9 cellular contexts compared by ENCODE assay signal in the genomic region with DNA sequence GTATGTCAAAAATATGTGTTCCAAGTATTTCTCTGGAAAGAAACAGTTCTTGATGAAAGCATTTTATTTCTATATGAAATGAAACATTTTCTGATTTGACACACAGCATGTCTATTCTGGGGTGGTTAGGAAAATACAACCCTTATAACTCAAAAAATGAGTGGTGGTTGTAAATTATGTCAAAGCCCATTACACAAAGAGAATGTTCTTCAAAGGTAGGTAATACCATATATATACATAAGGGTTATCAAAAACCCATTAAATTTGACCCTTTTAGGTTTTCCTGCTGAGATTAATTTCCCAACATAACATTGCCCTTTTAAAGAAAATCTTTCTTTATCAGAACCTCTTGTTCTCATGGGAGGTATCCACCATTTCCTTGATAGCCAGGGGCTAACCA.
"Had no signal": no experiment of that assay in that cellular context is flagged by ENCODE, and none has a peak within 500 bp of the region (broad histone marks: within the 10 kb centered on the region; RNA-seq: fewer than 3 reads in every experiment).

No MANE protein-coding gene starts in this region.

- H3K9me3 ChIP-seq: HAP-1 had no signal

- H3K4me3 ChIP-seq: GM23248, GM23338, HAP-1 had no signal

- H3K36me3 ChIP-seq: HAP-1 had no signal

- H3K27ac ChIP-seq: GM23248 had no signal

- H2AFZ ChIP-seq: GM23248, GM23338 had no signal

- H3K4me1 ChIP-seq: HAP-1 had no signal

- ATAC-seq: GM23338, HCT116 had no signal

- H3K9ac ChIP-seq: GM23248 had no signal

- DNase-seq: GM23248, GOT3, H7, H9, HCEC 1CT, HFFc6 had no signal

- H3K4me2 ChIP-seq: GM23338 had no signal
